Comparison of ENCODE assay signal across 10 cellular contexts in the genomic region with DNA sequence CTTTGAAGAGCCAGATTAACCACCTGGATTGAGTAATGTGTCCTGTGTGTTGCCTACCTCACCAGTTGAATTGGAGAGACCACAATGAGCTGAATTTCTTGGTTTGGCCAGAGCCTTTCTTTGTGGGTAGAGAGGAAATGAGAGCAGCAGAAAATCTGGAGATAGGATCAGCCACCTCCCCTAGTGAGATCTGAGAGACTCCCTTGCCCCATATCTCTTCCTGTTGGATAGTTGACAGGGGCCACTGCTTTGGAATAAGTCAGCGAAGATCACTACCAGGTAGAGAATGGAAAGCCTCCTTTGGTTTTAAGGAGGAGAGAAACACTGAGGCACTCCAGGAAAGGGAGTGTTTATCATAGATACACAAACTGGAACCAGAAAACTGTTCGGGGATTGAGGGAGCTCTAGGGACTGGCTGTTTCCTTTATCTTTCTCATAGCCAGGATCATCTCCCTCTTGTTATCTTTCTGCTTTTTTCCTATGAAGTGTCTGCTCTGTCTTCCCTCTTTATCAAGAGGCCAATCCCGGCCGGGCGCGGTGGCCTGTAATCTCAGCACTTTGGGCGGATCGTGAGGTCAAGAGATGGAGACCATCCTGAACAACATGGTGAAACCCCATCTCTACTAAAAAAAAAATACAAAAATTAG.
"Had no signal": no experiment of that assay in that cellular context is flagged by ENCODE, and none has a peak within 500 bp of the region (broad histone marks: within the 10 kb centered on the region; RNA-seq: fewer than 3 reads in every experiment).

No MANE protein-coding gene starts in this region.

- ATAC-seq: esophagus mucosa; gastrocnemius medialis; stimulated activated naive B cell treated with anti-CD40 and anti-IgM and Interleukin-4, amounts not matched to agents 10 μg/mL and 1 μg/mL and 100 μg/mL, for 72 hours; upper lobe of right lung had no signal

- DNase-seq: activated CD4-positive, alpha-beta T cell treated with anti-CD3 and anti-CD28 coated beads, Interleukin-2, amount 50 U/mL, for 4 hours; effector CD8-positive, alpha-beta T cell; gastrocnemius medialis; head of caudate nucleus; left ventricle myocardium inferior; mammary epithelial cell; naive B cell; stimulated activated naive B cell treated with anti-CD40 and anti-IgM and Interleukin-4, amounts not matched to agents 10 μg/mL and 1 μg/mL and 100 μg/mL, for 72 hours; upper lobe of right lung had no signal
